In the genomic region with DNA sequence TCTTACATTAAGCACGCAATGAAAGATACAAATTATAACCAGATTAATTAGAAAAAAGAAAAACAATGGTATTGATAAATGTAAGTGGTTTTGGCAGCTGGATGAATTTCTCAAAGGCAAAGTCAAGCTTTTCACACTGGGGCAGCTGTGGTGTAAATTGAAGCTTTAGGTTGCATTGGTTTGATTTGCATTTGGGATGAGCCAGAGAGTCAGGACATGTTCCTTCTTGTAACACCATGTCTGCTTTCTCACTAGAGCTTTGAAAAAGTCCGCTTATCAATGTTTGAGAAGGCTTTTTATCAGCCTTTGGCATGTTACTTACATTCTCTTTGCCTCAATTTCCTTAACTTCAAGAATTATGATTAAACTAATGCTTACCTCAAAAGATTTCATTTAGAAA, we compare ENCODE assay signal across 30 cellular contexts.
"Had no signal": no experiment of that assay in that cellular context is flagged by ENCODE, and none has a peak within 500 bp of the region (broad histone marks: within the 10 kb centered on the region; RNA-seq: fewer than 3 reads in every experiment).

No MANE protein-coding gene starts in this region.

- H3K9me3 ChIP-seq: ascending aorta, breast epithelium, esophagus squamous epithelium had no signal

- H3K4me1 ChIP-seq: ascending aorta, breast epithelium, esophagus squamous epithelium had no signal

- H3K27ac ChIP-seq: ascending aorta, breast epithelium, epithelial cell of prostate, esophagus squamous epithelium had no signal

- H3K27me3 ChIP-seq: ascending aorta, breast epithelium, esophagus squamous epithelium had no signal

- H3K36me3 ChIP-seq: ascending aorta, breast epithelium, esophagus squamous epithelium had no signal

- DNase-seq: activated CD4-positive, alpha-beta memory T cell treated with anti-CD3 and anti-CD28 coated beads, Interleukin-2, amount 10 ng/mL, durations not matched to agents 7 days and 5 days; activated CD4-positive, alpha-beta T cell treated with anti-CD3 and anti-CD28 coated beads for 36 hours; activated CD4-positive, alpha-beta T cell treated with anti-CD3 and anti-CD28 coated beads, Interleukin-2, amount 10 ng/mL, durations not matched to agents 24 days and 14 days; activated CD4-positive, alpha-beta T cell treated with anti-CD3 and anti-CD28 coated beads, Interleukin-2, amount 50 U/mL, for 4 hours; activated CD4-positive, CD25-positive, alpha-beta regulatory T cell; activated CD4-positive, CD25-positive, alpha-beta regulatory T cell treated with anti-CD3 and anti-CD28 coated beads, Interleukin-2, amount 50 U/mL, for 72 hours; activated CD8-positive, alpha-beta memory T cell treated with anti-CD3 and anti-CD28 coated beads, Interleukin-2, amount 50 U/mL, for 48 hours; activated gamma-delta T cell; activated naive CD4-positive, alpha-beta T cell; activated naive CD4-positive, alpha-beta T cell treated with anti-CD3 and anti-CD28 coated beads, Interleukin-2, amount 10 ng/mL, durations not matched to agents 7 days and 5 days; activated naive CD8-positive, alpha-beta T cell treated with anti-CD3 and anti-CD28 coated beads, Interleukin-2, amount 10 ng/mL, durations not matched to agents 7 days and 5 days; activated T-cell treated with anti-CD3 and anti-CD28 coated beads for 4 hours; activated T-cell treated with anti-CD3 and anti-CD28 coated beads, Interleukin-2, amount 50 U/mL, for 24 hours; activated T-cell treated with anti-CD3 and anti-CD28 coated beads, Interleukin-2, amount 50 U/mL, for 72 hours; caudate nucleus; cortex of kidney; dermis blood vessel endothelial cell; effector CD4-positive, alpha-beta T cell; effector memory CD8-positive, alpha-beta T cell; esophagus squamous epithelium; head of caudate nucleus; SW 1271; T-cell; T-helper 17 cell; T1000 had no signal

- H3K4me3 ChIP-seq: ascending aorta, breast epithelium, esophagus squamous epithelium had no signal

- FAIRE-seq: colon, frontal cortex had no signal
